1 cellular context compared by ENCODE assay signal in genomic region chr14:34372766-34373165, GRCh38.
TF ChIP-seq lines count a peak whose summit lies in the region.

No MANE protein-coding gene starts in this region.

TF ChIP-seq in HepG2, 621 proteins besides CTCF, POLR2A, EP300 and RAD21 (continued from another document):
- TF ChIP-seq NFAT5 (CRISPR knock-in tag; IDR thresholded peaks at IDR 0.05) (no peak), NFYC (CRISPR knock-in tag; IDR thresholded peaks at IDR 0.05) (no peak), MTERF4 (CRISPR knock-in tag; IDR thresholded peaks at IDR 0.05) (no peak), ONECUT2 (CRISPR knock-in tag; IDR thresholded peaks at IDR 0.05) (no peak), MEIS1 (CRISPR knock-in tag; IDR thresholded peaks at IDR 0.05; ENCODE audit: borderline replicate concordance) (no peak), ISL2 (CRISPR knock-in tag; IDR thresholded peaks at IDR 0.05) (0 out of 2 replicates have a peak, but pooled peaks have one; percentile 20), ZNF431 (CRISPR knock-in tag; IDR thresholded peaks at IDR 0.05; ENCODE audit: borderline replicate concordance, low read depth) (no peak), ZNF20 (CRISPR knock-in tag; IDR thresholded peaks at IDR 0.05) (no peak), ASH2L (IDR thresholded peaks at IDR 0.05; ENCODE audit: insufficient read length, low read depth, low read length) (peak; percentile 25), ZFP1 (CRISPR knock-in tag; IDR thresholded peaks at IDR 0.05) (no peak), USF2 (IDR thresholded peaks at IDR 0.05; ENCODE audit: low read depth, low read length) (no peak), USF2 (CRISPR knock-in tag; IDR thresholded peaks at IDR 0.05; ENCODE audit: borderline replicate concordance) (no peak), PHB2 (IDR thresholded peaks at IDR 0.05; ENCODE audit: partially characterized antibody) (no peak), BRCA1 (CRISPR knock-in tag; IDR thresholded peaks at IDR 0.05) (no peak), TBX3 (IDR thresholded peaks at IDR 0.05; ENCODE audit: borderline replicate concordance) (0 out of 2 replicates have a peak, but pooled peaks have one; percentile 36), HOXA9 (CRISPR knock-in tag; IDR thresholded peaks at IDR 0.05; ENCODE audit: borderline replicate concordance) (0 out of 2 replicates have a peak, but pooled peaks have one; percentile 13), GTF3A (CRISPR knock-in tag; conservative IDR thresholded peaks at IDR 0.05) (no peak), ZNF691 (CRISPR knock-in tag; IDR thresholded peaks at IDR 0.05; ENCODE audit: borderline replicate concordance, low read depth) (no peak), CCDC6 (CRISPR knock-in tag; IDR thresholded peaks at IDR 0.05) (no peak), TCF7 (IDR thresholded peaks at IDR 0.05; ENCODE audit: low read depth) (peak; percentile 61), ZBTB2 (CRISPR knock-in tag; IDR thresholded peaks at IDR 0.05; ENCODE audit: low read depth) (no peak), ZNF354B (CRISPR knock-in tag; IDR thresholded peaks at IDR 0.05) (no peak), ZNF343 (CRISPR knock-in tag; IDR thresholded peaks at IDR 0.05) (no peak), ELF3 (CRISPR knock-in tag; IDR thresholded peaks at IDR 0.05) (no peak), ZNF749 (CRISPR knock-in tag; IDR thresholded peaks at IDR 0.05; ENCODE audit: borderline replicate concordance) (no peak), ZNF276 (CRISPR knock-in tag; IDR thresholded peaks at IDR 0.05; ENCODE audit: low read depth) (no peak), ZNF670 (CRISPR knock-in tag; IDR thresholded peaks at IDR 0.05; ENCODE audit: borderline replicate concordance) (no peak), ZNF512 (CRISPR knock-in tag; IDR thresholded peaks at IDR 0.05) (no peak), ZNF484 (CRISPR knock-in tag; IDR thresholded peaks at IDR 0.05; ENCODE audit: borderline replicate concordance, low read depth) (no peak), ZNF253 (CRISPR knock-in tag; IDR thresholded peaks at IDR 0.05; ENCODE audit: borderline replicate concordance) (no peak), MXD3 (CRISPR knock-in tag; IDR thresholded peaks at IDR 0.05) (no peak), ATF4 (CRISPR knock-in tag; IDR thresholded peaks at IDR 0.05) (peak in 1 of 2 experiments; percentile 49; a peak in 1 of 4 replicates), GATAD2A (CRISPR knock-in tag; IDR thresholded peaks at IDR 0.05) (0 out of 2 replicates have a peak, but pooled peaks have one; percentile 27), POLR2AphosphoS2 (IDR thresholded peaks at IDR 0.05; ENCODE audit: low read depth, low read length) (no peak), DMTF1 (CRISPR knock-in tag; IDR thresholded peaks at IDR 0.05) (no peak), ZNF296 (CRISPR knock-in tag; conservative IDR thresholded peaks at IDR 0.05) (no peak), PCBP1 (IDR thresholded peaks at IDR 0.05; ENCODE audit: borderline replicate concordance, low read depth, low read length) (no peak), ZNF547 (CRISPR knock-in tag; IDR thresholded peaks at IDR 0.05) (no peak), ZFP36 (IDR thresholded peaks at IDR 0.05; ENCODE audit: borderline replicate concordance, low read depth, low read length, partially characterized antibody) (no peak)
